ENCODE assay signal across 7 cellular contexts in genomic region chr17:5439446-5439764, GRCh38. TPM values are rescaled to one million over a fixed set of nuclear protein-coding genes. Genes with fewer than 3 reads are reported as not detected.
DNase-seq lines count a peak whose midpoint lies in the region; ATAC-seq, FAIRE-seq and TF ChIP-seq lines count a peak whose summit lies in the region.

No MANE protein-coding gene starts in this region.

- peaks cover 45% of the 10 kb centered on the region for H3K4me1 Mint-ChIP-seq in HFFc6 (ENCODE audit: low read depth)
- H3K4me1 Mint-ChIP-seq in stimulated activated naive CD8-positive, alpha-beta T cell treated with anti-CD3 and anti-CD28 coated beads, Interleukin-15, amount 100 ng/mL, for 72 hours = peaks cover 42% of the 10 kb centered on the region

- no peak for ATAC-seq in stimulated activated naive CD8-positive, alpha-beta T cell treated with anti-CD3 and anti-CD28 coated beads, Interleukin-15, amount 100 ng/mL, for 72 hours
- no peak for ATAC-seq in left lobe of liver

- H3K4me3 ChIP-seq in WI38 (ENCODE audit: low read depth, low read length) (peak overlapping the region; percentile 88), iPS-11a (ENCODE audit: low read depth, low read length) (peak overlapping the region; percentile 84)

- H3K27me3 Mint-ChIP-seq in HFFc6 (ENCODE audit: insufficient read depth) = no peaks in the 10 kb centered on the region
- no peaks in the 10 kb centered on the region for H3K27me3 Mint-ChIP-seq in stimulated activated naive CD8-positive, alpha-beta T cell treated with anti-CD3 and anti-CD28 coated beads, Interleukin-15, amount 100 ng/mL, for 72 hours

- 0 out of 2 replicates have a peak, but pooled peaks have one; percentile 34 for TF ChIP-seq CTCF in HFFc6 (IDR thresholded peaks at IDR 0.05)
- no peak for TF ChIP-seq CTCF in WI38 (IDR thresholded peaks at IDR 0.05; ENCODE audit: low read depth, low read length)

- no peak for FAIRE-seq in HTR-8/SVneo (lab: Jason Lieb, UNC)

- no peak for DNase-seq in HFFc6
- no peak for DNase-seq in stimulated activated naive CD8-positive, alpha-beta T cell treated with anti-CD3 and anti-CD28 coated beads, Interleukin-15, amount 100 ng/mL, for 72 hours
- DNase-seq in mucosa of gallbladder (ENCODE audit: low spot score) = no peak
- DNase-seq in left lobe of liver (ENCODE audit: low spot score) = no peak
- no peak for DNase-seq in HTR-8/SVneo (ENCODE audit: insufficient read length, low spot score)

- peak overlapping the region; percentile 85 for H3K27ac Mint-ChIP-seq in HFFc6
- H3K27ac Mint-ChIP-seq in stimulated activated naive CD8-positive, alpha-beta T cell treated with anti-CD3 and anti-CD28 coated beads, Interleukin-15, amount 100 ng/mL, for 72 hours = peak overlapping the region; percentile 91 to 94

- peak overlapping the region; percentile 90 for H3K4me3 Mint-ChIP-seq in HFFc6
- peak overlapping the region; percentile 87 to 92 for H3K4me3 Mint-ChIP-seq in stimulated activated naive CD8-positive, alpha-beta T cell treated with anti-CD3 and anti-CD28 coated beads, Interleukin-15, amount 100 ng/mL, for 72 hours

- H3K36me3 Mint-ChIP-seq in HFFc6 (ENCODE audit: low read depth) = peaks cover 36% of the 10 kb centered on the region

- H3K9me3 Mint-ChIP-seq in HFFc6 = no peaks in the 10 kb centered on the region
- no peaks in the 10 kb centered on the region for H3K9me3 Mint-ChIP-seq in stimulated activated naive CD8-positive, alpha-beta T cell treated with anti-CD3 and anti-CD28 coated beads, Interleukin-15, amount 100 ng/mL, for 72 hours

RNA-seq across cellular contexts. Expression of gene C1QBP, which starts 0.5 kb away (rescaled TPM):
- 100 to 1,000 TPM; 222 to 267 (median 235) TPM for total RNA-seq in HFFc6 (2021; fragmentation: NEBNext Ultra II Directional; extraction: Animal tissue kit (Norgen Biotek cat#: 25700))
- total RNA-seq in mucosa of gallbladder (78.0 TPM), left lobe of liver (71.8 TPM)

RNA-seq across cellular contexts. Expression of gene RPAIN, which starts 19.4 kb away (rescaled TPM):
- 10 to 100 TPM; 20.4 to 25.6 (median 22.5) TPM for total RNA-seq in HFFc6 (2021; fragmentation: NEBNext Ultra II Directional; extraction: Animal tissue kit (Norgen Biotek cat#: 25700))
- total RNA-seq in mucosa of gallbladder (34.1 TPM), left lobe of liver (15.6 TPM)

RNA-seq across cellular contexts. Expression of gene NUP88, which starts 19.9 kb away (rescaled TPM):
- total RNA-seq in HFFc6 (2021; fragmentation: NEBNext Ultra II Directional; extraction: Animal tissue kit (Norgen Biotek cat#: 25700)) = 10 to 100 TPM; 49.3 to 68.7 (median 64.2) TPM
- total RNA-seq in mucosa of gallbladder = 37.4 TPM
- total RNA-seq in left lobe of liver = 41.0 TPM

RNA-seq across cellular contexts. Expression of gene DHX33, which starts 29.4 kb away (rescaled TPM):
- 10 to 100 TPM; 16.8 to 18.9 (median 17.3) TPM for total RNA-seq in HFFc6 (2021; fragmentation: NEBNext Ultra II Directional; extraction: Animal tissue kit (Norgen Biotek cat#: 25700))
- 11.5 TPM for total RNA-seq in mucosa of gallbladder
- total RNA-seq in left lobe of liver = 7.7 TPM

RNA-seq across cellular contexts. Expression of gene DERL2, which starts 46.6 kb away (rescaled TPM):
- 100 to 1,000 TPM in 4 of 6 experiments, 10 to 100 TPM in 2; 85.9 to 109 (median 103) TPM for total RNA-seq in HFFc6 (2021; fragmentation: NEBNext Ultra II Directional; extraction: Animal tissue kit (Norgen Biotek cat#: 25700))
- total RNA-seq in mucosa of gallbladder (77.4 TPM), left lobe of liver (49.9 TPM)
